ENCODE assay signal across 1 cellular context in the genomic region with DNA sequence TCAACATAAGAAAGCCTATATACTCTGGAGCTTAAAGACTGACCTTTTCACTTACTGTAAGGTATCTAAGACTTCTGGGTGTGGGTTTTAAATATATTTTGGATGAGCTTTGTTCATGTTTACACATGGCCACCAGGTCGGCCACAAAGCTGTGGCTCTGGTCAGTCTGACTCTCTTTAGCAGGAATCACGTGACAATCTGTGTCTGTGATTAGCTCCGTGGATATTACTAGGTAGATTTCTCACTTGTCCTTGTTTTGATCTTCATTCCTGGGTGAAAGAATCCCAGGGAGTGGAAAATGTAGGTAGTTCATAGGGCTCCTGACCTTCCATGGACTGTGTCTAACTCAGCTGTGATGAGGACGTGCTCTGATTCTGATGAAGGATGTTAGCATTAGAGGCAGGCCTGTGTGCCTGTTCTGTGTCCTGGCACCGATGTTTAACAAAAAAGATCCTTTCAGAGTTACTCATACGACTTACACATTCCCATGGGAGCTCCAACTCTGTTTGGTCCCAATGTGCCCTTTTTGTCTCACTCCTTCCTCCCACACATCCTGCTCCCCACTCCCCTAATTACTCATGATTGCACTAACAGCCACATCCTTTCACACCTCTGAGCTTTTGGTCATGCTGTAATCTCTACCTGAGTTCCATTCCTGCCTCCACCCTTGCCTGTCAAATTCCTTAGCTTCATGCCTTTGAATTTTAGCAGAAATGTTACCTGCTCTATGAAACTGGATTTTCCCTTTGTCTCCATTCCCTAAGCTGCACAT.
A peak's percentile ranks its signal among the peaks of the same experiment; 100 is the strongest.
TF ChIP-seq lines count a peak whose summit lies in the region.

No MANE protein-coding gene starts in this region.

TF ChIP-seq in HepG2, 621 proteins besides CTCF, POLR2A, EP300 and RAD21 (continued from another document):
- TF ChIP-seq, protein P1, sequence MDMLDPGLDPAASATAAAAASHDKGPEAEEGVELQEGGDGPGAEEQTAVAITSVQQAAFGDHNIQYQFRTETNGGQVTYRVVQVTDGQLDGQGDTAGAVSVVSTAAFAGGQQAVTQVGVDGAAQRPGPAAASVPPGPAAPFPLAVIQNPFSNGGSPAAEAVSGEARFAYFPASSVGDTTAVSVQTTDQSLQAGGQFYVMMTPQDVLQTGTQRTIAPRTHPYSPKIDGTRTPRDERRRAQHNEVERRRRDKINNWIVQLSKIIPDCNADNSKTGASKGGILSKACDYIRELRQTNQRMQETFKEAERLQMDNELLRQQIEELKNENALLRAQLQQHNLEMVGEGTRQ (IDR thresholded peaks at IDR 0.05; ENCODE audit: low read depth, low read length) = peak; percentile 11; the same call in 1 of the 2 replicates
- TF ChIP-seq, protein P1 (CRISPR knock-in tag; IDR thresholded peaks at IDR 0.05; ENCODE audit: borderline replicate concordance) = no peak
- no peak for TF ChIP-seq ZBTB3 (CRISPR knock-in tag; IDR thresholded peaks at IDR 0.05; ENCODE audit: borderline replicate concordance, low read depth)
